19 cellular contexts compared by ENCODE assay signal in the genomic region with DNA sequence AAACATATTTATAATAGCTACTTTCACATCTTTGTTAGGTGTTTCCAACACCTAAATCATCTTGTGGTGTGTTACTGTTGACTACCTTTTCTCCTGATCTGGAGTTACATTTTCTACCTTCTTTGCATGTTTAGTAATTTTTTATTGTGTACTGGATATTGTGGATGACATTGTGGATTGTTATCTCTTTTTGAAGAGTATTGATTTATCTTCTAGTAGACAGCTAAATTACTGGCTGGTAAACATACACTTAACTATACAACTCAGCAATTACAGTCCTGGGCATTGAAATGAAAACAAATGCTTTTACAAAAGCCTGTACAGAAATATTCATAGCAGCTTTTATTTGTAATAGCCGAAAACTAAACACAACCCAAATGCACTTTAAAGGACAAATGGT.
DNase-seq lines count a peak whose midpoint lies in the region; ATAC-seq, FAIRE-seq and TF ChIP-seq lines count a peak whose summit lies in the region.
"Had no signal": no experiment of that assay in that cellular context is flagged by ENCODE, and none has a peak within 500 bp of the region (broad histone marks: within the 10 kb centered on the region; RNA-seq: fewer than 3 reads in every experiment).

No MANE protein-coding gene starts in this region.

- TF ChIP-seq RAD21 in K562 (CRISPR knock-in tag; conservative IDR thresholded peaks at IDR 0.05 in 1 of 2, IDR thresholded peaks at IDR 0.05 in 1 of 2), result no peak

- in situ Hi-C loops in K562 (cut with MboI), result no loop called here
- in situ Hi-C loops in brain microvascular endothelial cell (cut with HindIII; ENCODE audit: low pct_ligation_motif_present, low sequenced_read_pairs), result no loop called here

- no peaks in the 10 kb centered on the region for H3K9me1 ChIP-seq in K562 (ENCODE audit: control insufficient read depth, insufficient read depth, low read length)

- H3K36me3 ChIP-seq in K562 (ENCODE audit: control insufficient read depth, insufficient read depth, low read length) (peaks cover 4% of the 10 kb centered on the region; the same call in 2 of the 3 replicates), brain microvascular endothelial cell (replicated peaks) (no peaks in the 10 kb centered on the region)
- H3K36me3 ChIP-seq: BE2C had no signal

- no peaks in the 10 kb centered on the region for H3K9me3 ChIP-seq in K562 (replicated peaks; ENCODE audit: control insufficient read depth, insufficient read depth, low read depth, low read length)
- H3K9me3 ChIP-seq: BE2C had no signal

- H3K27me3 Mint-ChIP-seq in activated T-cell treated with anti-CD3 and anti-CD28 coated beads, Interleukin-2, amount 50 U/mL, for 4 hours (ENCODE audit: low read depth), result no peaks in the 10 kb centered on the region
- H3K27me3 Mint-ChIP-seq: CD4-positive, CD25-positive, alpha-beta regulatory T cell had no signal

- WGBS in K562 (ENCODE audit: insufficient coverage, low coverage, missing lambda C conversion rate), result 50% methylated on average over 1 of the region's 1 CpG

- no peaks in the 10 kb centered on the region for H3K4me1 ChIP-seq in K562 (replicated peaks in 1 of 2; ENCODE audit: control insufficient read depth in 2 of 2, insufficient read depth in 2 of 2, low read length in 2 of 2)
- H3K4me1 ChIP-seq: BE2C, SJCRH30 had no signal

- H3K4me2 ChIP-seq in K562 (ENCODE audit: insufficient read depth, low read length), result no peak overlapping the region
- H3K4me2 ChIP-seq: GM23338, KMS-11, PC-9 had no signal

- FAIRE-seq in K562 (lab: Jason Lieb, UNC), result no peak
- FAIRE-seq: A204.1 had no signal

- H3K27ac ChIP-seq in K562 (ENCODE audit: extremely low read depth, low read depth, low read length), result no peak overlapping the region
- H3K27ac ChIP-seq in brain microvascular endothelial cell, result no peak overlapping the region
- H3K27ac ChIP-seq: KMS-11, PC-9, SJCRH30 had no signal

- ATAC-seq in K562 (no peak), HG03565 (IDR thresholded peaks at IDR 0.05; ENCODE audit: unreplicated experiment) (no peak)
- ATAC-seq in activated T-cell treated with anti-CD3 and anti-CD28 coated beads, Interleukin-2, amount 50 U/mL, for 4 hours, result no peak
- ATAC-seq: GM23338 had no signal

- peaks cover 16% of the 10 kb centered on the region for H3K4me1 Mint-ChIP-seq in activated T-cell treated with anti-CD3 and anti-CD28 coated beads, Interleukin-2, amount 50 U/mL, for 4 hours (ENCODE audit: low read depth)
- H3K4me1 Mint-ChIP-seq: GM23338 had no signal

- BruUV-seq in K562 (replicated peaks; lab: Mats Ljungman, UMichigan), result no TSS peak

- no peaks in the 10 kb centered on the region for H4K20me1 ChIP-seq in K562 (replicated peaks; ENCODE audit: control insufficient read depth, insufficient read depth, low read length)

- no peak for TF ChIP-seq POLR2A in K562 (conservative IDR thresholded peaks at IDR 0.05)

- TF ChIP-seq EP300 in K562 (IDR thresholded peaks at IDR 0.05; ENCODE audit: low read length), result no peak

- no peak overlapping the region for H3K9ac ChIP-seq in K562 (ENCODE audit: insufficient read depth in 1 of 2, low read depth in 2 of 2, low read length in 2 of 2)
- H3K9ac ChIP-seq: KMS-11 had no signal

- H3K36me3 Mint-ChIP-seq in activated T-cell treated with anti-CD3 and anti-CD28 coated beads, Interleukin-2, amount 50 U/mL, for 4 hours (ENCODE audit: insufficient read depth), result peaks cover 17% of the 10 kb centered on the region

- peaks cover 4% of the 10 kb centered on the region; the same call in 1 of the 3 replicates for H3K79me2 ChIP-seq in K562 (ENCODE audit: control insufficient read depth, insufficient read depth, low read length)

- POLR2A ChIA-PET in K562 (lab: Yijun Ruan, JAX), result interaction anchor here (0.6 to 1.2 kb wide), 2 partner anchors 10 to 180 kb away, joined by 3 read pairs; no protein-coding TSS in a partner anchor

- CTCF ChIA-PET in K562 (lab: Yijun Ruan, JAX; ENCODE audit: low intra/inter-chr PET ratio), result no interaction called here

- no peaks in the 10 kb centered on the region for H3K27me3 ChIP-seq in K562 (ENCODE audit: control insufficient read depth in 2 of 2, insufficient read depth in 2 of 2, low read length in 2 of 2)
- H3K27me3 ChIP-seq in brain microvascular endothelial cell (replicated peaks), result no peaks in the 10 kb centered on the region
- H3K27me3 ChIP-seq: BE2C, SJCRH30 had no signal

- H2AFZ ChIP-seq in K562 (ENCODE audit: low read depth, low read length), result no peak overlapping the region
- H2AFZ ChIP-seq: GM23338, PC-9 had no signal

- TF ChIP-seq CTCF in K562 (IDR thresholded peaks at IDR 0.05 in 2 of 3, conservative IDR thresholded peaks at IDR 0.05 in 1 of 3; ENCODE audit: insufficient read depth in 2 of 3, low read depth in 1 of 3, low read length in 3 of 3) (no peak), brain microvascular endothelial cell (IDR thresholded peaks at IDR 0.05; ENCODE audit: low read depth, low read length, missing control alignments) (no peak)

- H3K4me3 ChIP-seq in K562 (no peak overlapping the region), brain microvascular endothelial cell (ENCODE audit: low read depth, low read length) (no peak overlapping the region)
- H3K4me3 ChIP-seq: GM23338, PC-9, SJCRH30 had no signal

- H3K4me3 Mint-ChIP-seq in activated T-cell treated with anti-CD3 and anti-CD28 coated beads, Interleukin-2, amount 50 U/mL, for 4 hours, result no peak overlapping the region
- H3K4me3 Mint-ChIP-seq: CD4-positive, CD25-positive, alpha-beta regulatory T cell; GM23338; T-helper 1 cell treated with Interleukin-12 subunit alpha and Interleukin-12 subunit beta and Interleukin-4 antibody, amounts not matched to agents 30 μg/mL and 1 μg/mL, for 36 hours had no signal

- no peaks in the 10 kb centered on the region for H3K9me3 Mint-ChIP-seq in activated T-cell treated with anti-CD3 and anti-CD28 coated beads, Interleukin-2, amount 50 U/mL, for 4 hours
- H3K9me3 Mint-ChIP-seq: GM23338 had no signal

- DNase-seq in NCI-H2029 treated with DMSO at 0.1 percent for 48 hours (lab: John Stamatoyannopoulos, UW) (peak; percentile 10), NCI-H2029 (lab: John Stamatoyannopoulos, UW) (no peak), NCI-H146 (lab: John Stamatoyannopoulos, UW) (peak; percentile 88), NCI-H2227 (lab: John Stamatoyannopoulos, UW; ENCODE audit: unreplicated experiment) (peak; percentile 83), K562 (ENCODE audit: extremely low read depth in 1 of 4, low spot score in 3 of 4) (no peak), brain microvascular endothelial cell (no peak)
- no peak for DNase-seq in activated T-cell treated with anti-CD3 and anti-CD28 coated beads, Interleukin-2, amount 50 U/mL, for 4 hours
- DNase-seq: BE2C; CD4-positive, CD25-positive, alpha-beta regulatory T cell; DMS79 treated with DMSO at 0.1 percent for 48 hours; HCEC 1CT; NCI-H2107; PC-9; SJCRH30 had no signal

- intact Hi-C loops in K562 (cut with micrococcal nuclease), result no loop called here

TF ChIP-seq in K562, 482 proteins besides CTCF, POLR2A, EP300 and RAD21:
- no peak for TF ChIP-seq PHB2 (IDR thresholded peaks at IDR 0.05; ENCODE audit: low read depth)
- peak; percentile 41; the same call in 1 of the 2 replicates for TF ChIP-seq MAFG (tag; conservative IDR thresholded peaks at IDR 0.05)
- TF ChIP-seq TBL1XR1 (IDR thresholded peaks at IDR 0.05; ENCODE audit: low read length in 2 of 2), result no peak
- TF ChIP-seq MEIS2 (IDR thresholded peaks at IDR 0.05; ENCODE audit: partially characterized antibody), result peak; percentile 85
- TF ChIP-seq, protein P1, sequence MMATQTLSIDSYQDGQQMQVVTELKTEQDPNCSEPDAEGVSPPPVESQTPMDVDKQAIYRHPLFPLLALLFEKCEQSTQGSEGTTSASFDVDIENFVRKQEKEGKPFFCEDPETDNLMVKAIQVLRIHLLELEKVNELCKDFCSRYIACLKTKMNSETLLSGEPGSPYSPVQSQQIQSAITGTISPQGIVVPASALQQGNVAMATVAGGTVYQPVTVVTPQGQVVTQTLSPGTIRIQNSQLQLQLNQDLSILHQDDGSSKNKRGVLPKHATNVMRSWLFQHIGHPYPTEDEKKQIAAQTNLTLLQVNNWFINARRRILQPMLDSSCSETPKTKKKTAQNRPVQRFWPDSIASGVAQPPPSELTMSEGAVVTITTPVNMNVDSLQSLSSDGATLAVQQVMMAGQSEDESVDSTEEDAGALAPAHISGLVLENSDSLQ (IDR thresholded peaks at IDR 0.05), result peak; percentile 24; the same call in 1 of the 2 replicates
- peak; percentile 25; the same call in 1 of the 2 replicates for TF ChIP-seq C11orf30 (IDR thresholded peaks at IDR 0.05; ENCODE audit: low read depth)
- TF ChIP-seq, protein P2, sequence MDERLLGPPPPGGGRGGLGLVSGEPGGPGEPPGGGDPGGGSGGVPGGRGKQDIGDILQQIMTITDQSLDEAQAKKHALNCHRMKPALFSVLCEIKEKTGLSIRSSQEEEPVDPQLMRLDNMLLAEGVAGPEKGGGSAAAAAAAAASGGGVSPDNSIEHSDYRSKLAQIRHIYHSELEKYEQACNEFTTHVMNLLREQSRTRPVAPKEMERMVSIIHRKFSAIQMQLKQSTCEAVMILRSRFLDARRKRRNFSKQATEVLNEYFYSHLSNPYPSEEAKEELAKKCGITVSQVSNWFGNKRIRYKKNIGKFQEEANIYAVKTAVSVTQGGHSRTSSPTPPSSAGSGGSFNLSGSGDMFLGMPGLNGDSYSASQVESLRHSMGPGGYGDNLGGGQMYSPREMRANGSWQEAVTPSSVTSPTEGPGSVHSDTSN (CRISPR knock-in tag; IDR thresholded peaks at IDR 0.05; ENCODE audit: low read depth), result no peak
- TF ChIP-seq, protein P2 (tag; conservative IDR thresholded peaks at IDR 0.05; ENCODE audit: low read depth), result peak; percentile 77
- TF ChIP-seq RHOXF2B (CRISPR knock-in tag; conservative IDR thresholded peaks at IDR 0.05), result no peak

Comparison
In these comparisons a context has a peak if more than half of its experiments do, and no peak if none do; other contexts are left out.
1. DNase-seq: peak in NCI-H2029 treated with DMSO at 0.1 percent for 48 hours (single experiment), NCI-H146 (single experiment) and NCI-H2227 (single experiment); none in NCI-H2029 (single experiment), K562 (0 of 4), brain microvascular endothelial cell (single experiment) and activated T-cell treated with anti-CD3 and anti-CD28 coated beads, Interleukin-2, amount 50 U/mL, for 4 hours (single experiment).